ENCODE assay signal across 13 cellular contexts in genomic region chr20:49288784-49289696, GRCh38. TPM values are rescaled to one million over a fixed set of nuclear protein-coding genes. Genes with fewer than 3 reads are reported as not detected.
DNase-seq lines count a peak whose midpoint lies in the region; ATAC-seq and TF ChIP-seq lines count a peak whose summit lies in the region.
"Had no signal": no experiment of that assay in that cellular context is flagged by ENCODE, and none has a peak within 500 bp of the region (broad histone marks: within the 10 kb centered on the region; RNA-seq: fewer than 3 reads in every experiment).

No MANE protein-coding gene starts in this region.

- H3K9me3 Mint-ChIP-seq in activated naive CD8-positive, alpha-beta T cell treated with anti-CD3 and anti-CD28 coated beads for 36 hours: peaks cover 26% of the 10 kb centered on the region
- H3K9me3 Mint-ChIP-seq in mesothelial cell of epicardium: peaks cover 43% of the 10 kb centered on the region

- peak overlapping the region; percentile 79 for H3K27ac ChIP-seq in HUES64 (ENCODE audit: low read depth, low read length)
- H3K27ac ChIP-seq: left ventricle myocardium inferior had no signal

- WGBS in HUES64: 93% methylated on average over 10 of the region's 10 CpGs

- peak overlapping the region; percentile 19 for H3K9ac ChIP-seq in HUES64 (ENCODE audit: low read depth, low read length)

- H3K9me3 ChIP-seq in HUES64 (ENCODE audit: insufficient read depth, low read depth, low read length): no peaks in the 10 kb centered on the region

- no peak for TF ChIP-seq CTCF in mesothelial cell of epicardium (IDR thresholded peaks at IDR 0.05; ENCODE audit: unreplicated experiment)

- peaks cover 23% of the 10 kb centered on the region for H3K4me1 ChIP-seq in HUES64 (ENCODE audit: insufficient read depth, low read length)

- DNase-seq in DMS153 (lab: John Stamatoyannopoulos, UW) (peak; percentile 7), DMS153 treated with DMSO at 0.1 percent for 48 hours (lab: John Stamatoyannopoulos, UW; ENCODE audit: unreplicated experiment) (no peak), mesothelial cell of epicardium (ENCODE audit: low spot score in 2 of 2, unreplicated experiment in 2 of 2) (no peak), RKO (ENCODE audit: low spot score) (no peak)
- no peak for DNase-seq in activated naive CD8-positive, alpha-beta T cell treated with anti-CD3 and anti-CD28 coated beads for 36 hours
- DNase-seq: 8988T, GDM1, left ventricle myocardium inferior, NCI-H2081 treated with DMSO at 0.1 percent for 48 hours had no signal

- no peaks in the 10 kb centered on the region for H3K27me3 ChIP-seq in HUES64 (ENCODE audit: insufficient read depth, low read length)

- no peak overlapping the region for H3K4me3 ChIP-seq in HUES64 (ENCODE audit: low read length)
- H3K4me3 ChIP-seq: left ventricle myocardium inferior had no signal

- peak overlapping the region; percentile 100 for H3K27ac Mint-ChIP-seq in activated naive CD8-positive, alpha-beta T cell treated with anti-CD3 and anti-CD28 coated beads for 36 hours
- peak overlapping the region; percentile 91 for H3K27ac Mint-ChIP-seq in mesothelial cell of epicardium

- peaks cover 21% of the 10 kb centered on the region for H3K27me3 Mint-ChIP-seq in activated naive CD8-positive, alpha-beta T cell treated with anti-CD3 and anti-CD28 coated beads for 36 hours
- H3K27me3 Mint-ChIP-seq in mesothelial cell of epicardium (ENCODE audit: low read depth): no peaks in the 10 kb centered on the region

- peaks cover 92% of the 10 kb centered on the region for H3K36me3 Mint-ChIP-seq in activated naive CD8-positive, alpha-beta T cell treated with anti-CD3 and anti-CD28 coated beads for 36 hours
- H3K36me3 Mint-ChIP-seq in mesothelial cell of epicardium: peaks cover 78% of the 10 kb centered on the region

- H3K4me3 Mint-ChIP-seq in activated naive CD8-positive, alpha-beta T cell treated with anti-CD3 and anti-CD28 coated beads for 36 hours: peak overlapping the region; percentile 3
- peak overlapping the region; percentile 10 for H3K4me3 Mint-ChIP-seq in mesothelial cell of epicardium
- H3K4me3 Mint-ChIP-seq: brain had no signal

- H3K4me1 Mint-ChIP-seq in activated naive CD8-positive, alpha-beta T cell treated with anti-CD3 and anti-CD28 coated beads for 36 hours: peaks cover 44% of the 10 kb centered on the region
- peaks cover 24% of the 10 kb centered on the region for H3K4me1 Mint-ChIP-seq in mesothelial cell of epicardium

- ATAC-seq in HG03565 (IDR thresholded peaks at IDR 0.05; ENCODE audit: unreplicated experiment) (no peak), GM19452 (IDR thresholded peaks at IDR 0.05; ENCODE audit: unreplicated experiment) (no peak)

- peaks cover 75% of the 10 kb centered on the region for H3K36me3 ChIP-seq in HUES64 (ENCODE audit: insufficient read depth, low read length)

RNA-seq across cellular contexts. Expression of gene ZNFX1, which starts 11.2 kb away (rescaled TPM):
- polyA plus RNA-seq in HUES64 (2013, experiment 1 of 2): 6.6 TPM
- 6.0 TPM for polyA plus RNA-seq in HUES64 (2013, experiment 2 of 2)
- total RNA-seq in activated naive CD8-positive, alpha-beta T cell treated with anti-CD3 and anti-CD28 coated beads for 36 hours: 10 to 100 TPM; 45.8 to 48.0 TPM
- total RNA-seq in mesothelial cell of epicardium: 15.5 to 16.8 TPM (median 15.9 TPM) in 3 replicates
